Comparison of ENCODE assay signal across 1 cellular context in the genomic region with DNA sequence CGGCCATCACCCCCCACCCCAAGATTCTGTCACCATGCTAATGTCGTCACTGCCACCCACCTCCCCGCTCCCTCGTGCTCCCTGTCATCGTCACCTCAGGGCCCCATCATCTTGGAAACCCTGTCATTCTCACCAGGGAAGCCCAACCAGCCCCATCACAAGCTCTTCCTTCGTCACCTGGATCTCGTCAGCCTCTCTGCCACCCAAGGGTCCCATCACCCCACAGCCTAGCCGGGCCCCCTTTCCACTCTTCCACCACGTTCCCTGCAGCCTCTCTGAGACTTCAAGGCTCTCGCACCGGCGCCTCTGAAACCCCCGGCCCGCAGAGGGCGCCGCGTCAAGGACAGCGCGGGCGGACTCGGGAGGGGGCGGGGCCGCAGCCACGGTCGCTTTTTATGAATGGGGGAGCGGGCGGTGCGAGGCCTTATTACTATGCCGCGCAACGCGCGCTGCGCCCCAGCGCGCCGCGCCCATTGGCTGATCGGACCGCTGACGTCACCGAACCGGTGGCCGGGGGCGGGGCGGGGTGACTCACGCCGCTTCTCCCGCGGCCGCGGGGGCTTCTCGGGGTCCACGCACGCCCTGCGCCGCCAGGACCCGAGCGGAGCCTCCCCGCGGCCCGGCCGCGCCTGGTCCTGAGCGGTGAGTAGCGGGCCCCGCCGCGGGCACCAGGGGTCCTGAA.
A peak's percentile ranks its signal among the peaks of the same experiment; 100 is the strongest.
TF ChIP-seq lines count a peak whose summit lies in the region.

A gene with protein sequence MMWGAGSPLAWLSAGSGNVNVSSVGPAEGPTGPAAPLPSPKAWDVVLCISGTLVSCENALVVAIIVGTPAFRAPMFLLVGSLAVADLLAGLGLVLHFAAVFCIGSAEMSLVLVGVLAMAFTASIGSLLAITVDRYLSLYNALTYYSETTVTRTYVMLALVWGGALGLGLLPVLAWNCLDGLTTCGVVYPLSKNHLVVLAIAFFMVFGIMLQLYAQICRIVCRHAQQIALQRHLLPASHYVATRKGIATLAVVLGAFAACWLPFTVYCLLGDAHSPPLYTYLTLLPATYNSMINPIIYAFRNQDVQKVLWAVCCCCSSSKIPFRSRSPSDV (plus strand): TSS at position 527 of the 682 bp plus-strand sequence. CDS start 1,177 bp downstream, outside the sequence.

TF ChIP-seq in K562, 482 proteins besides CTCF, POLR2A, EP300 and RAD21 (continued from another document and continues in another):
- TF ChIP-seq ZNF589 (CRISPR knock-in tag; IDR thresholded peaks at IDR 0.05; ENCODE audit: low read depth), result no peak
- TF ChIP-seq HNRNPLL (IDR thresholded peaks at IDR 0.05; ENCODE audit: low read depth, low read length, poor library complexity, severe bottlenecking), result peak; percentile 87
- no peak for TF ChIP-seq ZC3H11A (IDR thresholded peaks at IDR 0.05; ENCODE audit: low read depth, low read length)
- TF ChIP-seq POLR2G (IDR thresholded peaks at IDR 0.05; ENCODE audit: low read depth, low read length), result peak; percentile 85
- no peak for TF ChIP-seq MEF2D (tag; conservative IDR thresholded peaks at IDR 0.05; ENCODE audit: low read depth)
- 0 out of 2 replicates have a peak, but pooled peaks have one; percentile 28 for TF ChIP-seq ZNF384 (IDR thresholded peaks at IDR 0.05; ENCODE audit: low read depth, low read length)
- no peak for TF ChIP-seq PYGO2 (tag; IDR thresholded peaks at IDR 0.05)
- TF ChIP-seq TFAM (CRISPR knock-in tag; conservative IDR thresholded peaks at IDR 0.05), result no peak
- TF ChIP-seq ILK (tag; IDR thresholded peaks at IDR 0.05; ENCODE audit: borderline replicate concordance, low read depth), result no peak
- no peak for TF ChIP-seq ZNF445 (CRISPR knock-in tag; IDR thresholded peaks at IDR 0.05; ENCODE audit: low read depth)
- no peak for TF ChIP-seq CHD4 (IDR thresholded peaks at IDR 0.05; ENCODE audit: insufficient read depth, insufficient replicate concordance, low read depth, low read length, poor library complexity, severe bottlenecking)
- TF ChIP-seq SIN3A (IDR thresholded peaks at IDR 0.05; ENCODE audit: borderline replicate concordance in 2 of 2, control insufficient read depth in 1 of 2, low read depth in 2 of 2, low read length in 2 of 2), result peak in 1 of 2 experiments; percentile 49; a peak in 1 of 4 replicates
- no peak for TF ChIP-seq SPI1 (IDR thresholded peaks at IDR 0.05; ENCODE audit: borderline replicate concordance, low read depth, low read length)
- TF ChIP-seq ZNF79 (CRISPR knock-in tag; IDR thresholded peaks at IDR 0.05; ENCODE audit: low read depth), result no peak
- TF ChIP-seq, protein P1, sequence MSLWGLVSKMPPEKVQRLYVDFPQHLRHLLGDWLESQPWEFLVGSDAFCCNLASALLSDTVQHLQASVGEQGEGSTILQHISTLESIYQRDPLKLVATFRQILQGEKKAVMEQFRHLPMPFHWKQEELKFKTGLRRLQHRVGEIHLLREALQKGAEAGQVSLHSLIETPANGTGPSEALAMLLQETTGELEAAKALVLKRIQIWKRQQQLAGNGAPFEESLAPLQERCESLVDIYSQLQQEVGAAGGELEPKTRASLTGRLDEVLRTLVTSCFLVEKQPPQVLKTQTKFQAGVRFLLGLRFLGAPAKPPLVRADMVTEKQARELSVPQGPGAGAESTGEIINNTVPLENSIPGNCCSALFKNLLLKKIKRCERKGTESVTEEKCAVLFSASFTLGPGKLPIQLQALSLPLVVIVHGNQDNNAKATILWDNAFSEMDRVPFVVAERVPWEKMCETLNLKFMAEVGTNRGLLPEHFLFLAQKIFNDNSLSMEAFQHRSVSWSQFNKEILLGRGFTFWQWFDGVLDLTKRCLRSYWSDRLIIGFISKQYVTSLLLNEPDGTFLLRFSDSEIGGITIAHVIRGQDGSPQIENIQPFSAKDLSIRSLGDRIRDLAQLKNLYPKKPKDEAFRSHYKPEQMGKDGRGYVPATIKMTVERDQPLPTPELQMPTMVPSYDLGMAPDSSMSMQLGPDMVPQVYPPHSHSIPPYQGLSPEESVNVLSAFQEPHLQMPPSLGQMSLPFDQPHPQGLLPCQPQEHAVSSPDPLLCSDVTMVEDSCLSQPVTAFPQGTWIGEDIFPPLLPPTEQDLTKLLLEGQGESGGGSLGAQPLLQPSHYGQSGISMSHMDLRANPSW (CRISPR knock-in tag; IDR thresholded peaks at IDR 0.05), result no peak
- no peak for TF ChIP-seq ZSCAN32 (CRISPR knock-in tag; IDR thresholded peaks at IDR 0.05)
- TF ChIP-seq CSDE1 (IDR thresholded peaks at IDR 0.05), result no peak
- TF ChIP-seq, protein P2, sequence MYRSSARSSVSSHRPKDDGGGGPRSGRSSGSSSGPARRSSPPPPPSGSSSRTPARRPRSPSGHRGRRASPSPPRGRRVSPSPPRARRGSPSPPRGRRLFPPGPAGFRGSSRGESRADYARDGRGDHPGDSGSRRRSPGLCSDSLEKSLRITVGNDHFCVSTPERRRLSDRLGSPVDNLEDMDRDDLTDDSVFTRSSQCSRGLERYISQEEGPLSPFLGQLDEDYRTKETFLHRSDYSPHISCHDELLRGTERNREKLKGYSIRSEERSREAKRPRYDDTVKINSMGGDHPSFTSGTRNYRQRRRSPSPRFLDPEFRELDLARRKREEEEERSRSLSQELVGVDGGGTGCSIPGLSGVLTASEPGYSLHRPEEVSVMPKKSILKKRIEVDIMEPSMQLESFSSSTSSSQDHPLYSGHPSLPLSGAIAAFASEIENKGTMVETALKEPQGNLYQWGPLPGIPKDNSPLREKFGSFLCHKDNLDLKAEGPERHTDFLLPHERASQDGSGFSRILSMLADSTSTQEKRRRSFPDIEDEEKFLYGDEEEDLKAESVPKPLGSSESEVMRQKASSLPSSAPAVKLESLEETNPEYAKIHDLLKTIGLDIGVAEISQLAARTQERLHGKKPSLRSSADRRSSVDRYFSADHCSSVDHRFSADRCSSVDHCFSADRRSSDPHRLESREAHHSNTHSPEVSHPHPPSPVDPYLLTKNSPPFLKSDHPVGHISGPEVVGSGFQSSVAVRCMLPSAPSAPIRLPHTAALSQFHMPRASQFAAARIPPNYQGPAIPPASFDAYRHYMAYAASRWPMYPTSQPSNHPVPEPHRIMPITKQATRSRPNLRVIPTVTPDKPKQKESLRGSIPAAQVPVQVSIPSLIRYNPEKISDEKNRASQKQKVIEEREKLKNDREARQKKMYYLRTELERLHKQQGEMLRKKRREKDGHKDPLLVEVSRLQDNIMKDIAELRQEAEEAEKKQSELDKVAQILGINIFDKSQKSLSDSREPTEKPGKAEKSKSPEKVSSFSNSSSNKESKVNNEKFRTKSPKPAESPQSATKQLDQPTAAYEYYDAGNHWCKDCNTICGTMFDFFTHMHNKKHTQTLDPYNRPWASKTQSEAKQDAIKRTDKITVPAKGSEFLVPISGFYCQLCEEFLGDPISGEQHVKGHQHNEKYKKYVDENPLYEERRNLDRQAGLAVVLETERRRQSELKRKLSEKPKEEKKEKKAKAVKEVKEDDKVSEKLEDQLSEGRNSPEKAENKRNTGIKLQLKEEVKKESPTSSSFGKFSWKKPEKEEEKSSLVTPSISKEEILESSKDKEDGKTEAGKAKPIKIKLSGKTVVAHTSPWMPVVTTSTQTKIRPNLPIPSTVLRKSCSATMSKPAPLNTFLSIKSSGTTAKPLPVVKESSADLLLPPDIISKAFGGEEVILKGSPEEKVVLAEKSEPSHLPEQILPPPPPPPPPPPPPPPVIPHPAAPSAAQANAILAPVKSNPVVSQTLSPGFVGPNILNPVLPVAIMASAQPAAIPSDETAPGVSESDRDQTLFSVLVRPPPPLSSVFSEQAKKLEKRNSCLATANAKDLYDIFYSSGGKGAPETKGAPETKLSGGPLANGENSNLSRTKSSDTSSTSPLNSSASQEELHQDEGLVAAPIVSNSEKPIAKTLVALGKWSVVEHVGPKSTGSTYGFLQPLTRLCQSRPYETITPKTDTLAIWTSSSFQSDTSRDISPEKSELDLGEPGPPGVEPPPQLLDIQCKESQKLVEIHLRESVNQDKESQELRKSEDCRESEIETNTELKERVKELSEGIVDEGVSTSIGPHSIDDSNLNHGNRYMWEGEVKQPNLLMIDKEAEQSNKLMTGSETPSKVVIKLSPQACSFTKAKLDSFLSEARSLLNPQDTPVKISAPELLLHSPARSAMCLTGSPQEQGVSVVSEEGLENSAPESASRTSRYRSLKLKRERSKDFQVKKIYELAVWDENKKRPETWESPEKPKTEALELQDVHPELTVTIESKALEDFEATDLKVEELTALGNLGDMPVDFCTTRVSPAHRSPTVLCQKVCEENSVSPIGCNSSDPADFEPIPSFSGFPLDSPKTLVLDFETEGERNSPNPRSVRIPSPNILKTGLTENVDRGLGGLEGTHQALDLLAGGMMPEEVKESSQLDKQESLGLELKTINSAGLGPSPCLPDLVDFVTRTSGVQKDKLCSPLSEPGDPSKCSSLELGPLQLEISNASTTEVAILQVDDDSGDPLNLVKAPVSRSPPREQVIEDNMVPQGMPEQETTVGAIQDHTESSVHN (IDR thresholded peaks at IDR 0.05; ENCODE audit: borderline replicate concordance in 1 of 2, low read depth in 1 of 2), result no peak
- TF ChIP-seq, protein P3, sequence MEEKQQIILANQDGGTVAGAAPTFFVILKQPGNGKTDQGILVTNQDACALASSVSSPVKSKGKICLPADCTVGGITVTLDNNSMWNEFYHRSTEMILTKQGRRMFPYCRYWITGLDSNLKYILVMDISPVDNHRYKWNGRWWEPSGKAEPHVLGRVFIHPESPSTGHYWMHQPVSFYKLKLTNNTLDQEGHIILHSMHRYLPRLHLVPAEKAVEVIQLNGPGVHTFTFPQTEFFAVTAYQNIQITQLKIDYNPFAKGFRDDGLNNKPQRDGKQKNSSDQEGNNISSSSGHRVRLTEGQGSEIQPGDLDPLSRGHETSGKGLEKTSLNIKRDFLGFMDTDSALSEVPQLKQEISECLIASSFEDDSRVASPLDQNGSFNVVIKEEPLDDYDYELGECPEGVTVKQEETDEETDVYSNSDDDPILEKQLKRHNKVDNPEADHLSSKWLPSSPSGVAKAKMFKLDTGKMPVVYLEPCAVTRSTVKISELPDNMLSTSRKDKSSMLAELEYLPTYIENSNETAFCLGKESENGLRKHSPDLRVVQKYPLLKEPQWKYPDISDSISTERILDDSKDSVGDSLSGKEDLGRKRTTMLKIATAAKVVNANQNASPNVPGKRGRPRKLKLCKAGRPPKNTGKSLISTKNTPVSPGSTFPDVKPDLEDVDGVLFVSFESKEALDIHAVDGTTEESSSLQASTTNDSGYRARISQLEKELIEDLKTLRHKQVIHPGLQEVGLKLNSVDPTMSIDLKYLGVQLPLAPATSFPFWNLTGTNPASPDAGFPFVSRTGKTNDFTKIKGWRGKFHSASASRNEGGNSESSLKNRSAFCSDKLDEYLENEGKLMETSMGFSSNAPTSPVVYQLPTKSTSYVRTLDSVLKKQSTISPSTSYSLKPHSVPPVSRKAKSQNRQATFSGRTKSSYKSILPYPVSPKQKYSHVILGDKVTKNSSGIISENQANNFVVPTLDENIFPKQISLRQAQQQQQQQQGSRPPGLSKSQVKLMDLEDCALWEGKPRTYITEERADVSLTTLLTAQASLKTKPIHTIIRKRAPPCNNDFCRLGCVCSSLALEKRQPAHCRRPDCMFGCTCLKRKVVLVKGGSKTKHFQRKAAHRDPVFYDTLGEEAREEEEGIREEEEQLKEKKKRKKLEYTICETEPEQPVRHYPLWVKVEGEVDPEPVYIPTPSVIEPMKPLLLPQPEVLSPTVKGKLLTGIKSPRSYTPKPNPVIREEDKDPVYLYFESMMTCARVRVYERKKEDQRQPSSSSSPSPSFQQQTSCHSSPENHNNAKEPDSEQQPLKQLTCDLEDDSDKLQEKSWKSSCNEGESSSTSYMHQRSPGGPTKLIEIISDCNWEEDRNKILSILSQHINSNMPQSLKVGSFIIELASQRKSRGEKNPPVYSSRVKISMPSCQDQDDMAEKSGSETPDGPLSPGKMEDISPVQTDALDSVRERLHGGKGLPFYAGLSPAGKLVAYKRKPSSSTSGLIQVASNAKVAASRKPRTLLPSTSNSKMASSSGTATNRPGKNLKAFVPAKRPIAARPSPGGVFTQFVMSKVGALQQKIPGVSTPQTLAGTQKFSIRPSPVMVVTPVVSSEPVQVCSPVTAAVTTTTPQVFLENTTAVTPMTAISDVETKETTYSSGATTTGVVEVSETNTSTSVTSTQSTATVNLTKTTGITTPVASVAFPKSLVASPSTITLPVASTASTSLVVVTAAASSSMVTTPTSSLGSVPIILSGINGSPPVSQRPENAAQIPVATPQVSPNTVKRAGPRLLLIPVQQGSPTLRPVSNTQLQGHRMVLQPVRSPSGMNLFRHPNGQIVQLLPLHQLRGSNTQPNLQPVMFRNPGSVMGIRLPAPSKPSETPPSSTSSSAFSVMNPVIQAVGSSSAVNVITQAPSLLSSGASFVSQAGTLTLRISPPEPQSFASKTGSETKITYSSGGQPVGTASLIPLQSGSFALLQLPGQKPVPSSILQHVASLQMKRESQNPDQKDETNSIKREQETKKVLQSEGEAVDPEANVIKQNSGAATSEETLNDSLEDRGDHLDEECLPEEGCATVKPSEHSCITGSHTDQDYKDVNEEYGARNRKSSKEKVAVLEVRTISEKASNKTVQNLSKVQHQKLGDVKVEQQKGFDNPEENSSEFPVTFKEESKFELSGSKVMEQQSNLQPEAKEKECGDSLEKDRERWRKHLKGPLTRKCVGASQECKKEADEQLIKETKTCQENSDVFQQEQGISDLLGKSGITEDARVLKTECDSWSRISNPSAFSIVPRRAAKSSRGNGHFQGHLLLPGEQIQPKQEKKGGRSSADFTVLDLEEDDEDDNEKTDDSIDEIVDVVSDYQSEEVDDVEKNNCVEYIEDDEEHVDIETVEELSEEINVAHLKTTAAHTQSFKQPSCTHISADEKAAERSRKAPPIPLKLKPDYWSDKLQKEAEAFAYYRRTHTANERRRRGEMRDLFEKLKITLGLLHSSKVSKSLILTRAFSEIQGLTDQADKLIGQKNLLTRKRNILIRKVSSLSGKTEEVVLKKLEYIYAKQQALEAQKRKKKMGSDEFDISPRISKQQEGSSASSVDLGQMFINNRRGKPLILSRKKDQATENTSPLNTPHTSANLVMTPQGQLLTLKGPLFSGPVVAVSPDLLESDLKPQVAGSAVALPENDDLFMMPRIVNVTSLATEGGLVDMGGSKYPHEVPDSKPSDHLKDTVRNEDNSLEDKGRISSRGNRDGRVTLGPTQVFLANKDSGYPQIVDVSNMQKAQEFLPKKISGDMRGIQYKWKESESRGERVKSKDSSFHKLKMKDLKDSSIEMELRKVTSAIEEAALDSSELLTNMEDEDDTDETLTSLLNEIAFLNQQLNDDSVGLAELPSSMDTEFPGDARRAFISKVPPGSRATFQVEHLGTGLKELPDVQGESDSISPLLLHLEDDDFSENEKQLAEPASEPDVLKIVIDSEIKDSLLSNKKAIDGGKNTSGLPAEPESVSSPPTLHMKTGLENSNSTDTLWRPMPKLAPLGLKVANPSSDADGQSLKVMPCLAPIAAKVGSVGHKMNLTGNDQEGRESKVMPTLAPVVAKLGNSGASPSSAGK (IDR thresholded peaks at IDR 0.05), result peak; percentile 94
- TF ChIP-seq FOXJ3 (CRISPR knock-in tag; IDR thresholded peaks at IDR 0.05), result no peak
- TF ChIP-seq, protein P4, sequence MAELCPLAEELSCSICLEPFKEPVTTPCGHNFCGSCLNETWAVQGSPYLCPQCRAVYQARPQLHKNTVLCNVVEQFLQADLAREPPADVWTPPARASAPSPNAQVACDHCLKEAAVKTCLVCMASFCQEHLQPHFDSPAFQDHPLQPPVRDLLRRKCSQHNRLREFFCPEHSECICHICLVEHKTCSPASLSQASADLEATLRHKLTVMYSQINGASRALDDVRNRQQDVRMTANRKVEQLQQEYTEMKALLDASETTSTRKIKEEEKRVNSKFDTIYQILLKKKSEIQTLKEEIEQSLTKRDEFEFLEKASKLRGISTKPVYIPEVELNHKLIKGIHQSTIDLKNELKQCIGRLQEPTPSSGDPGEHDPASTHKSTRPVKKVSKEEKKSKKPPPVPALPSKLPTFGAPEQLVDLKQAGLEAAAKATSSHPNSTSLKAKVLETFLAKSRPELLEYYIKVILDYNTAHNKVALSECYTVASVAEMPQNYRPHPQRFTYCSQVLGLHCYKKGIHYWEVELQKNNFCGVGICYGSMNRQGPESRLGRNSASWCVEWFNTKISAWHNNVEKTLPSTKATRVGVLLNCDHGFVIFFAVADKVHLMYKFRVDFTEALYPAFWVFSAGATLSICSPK (IDR thresholded peaks at IDR 0.05; ENCODE audit: borderline replicate concordance), result no peak
- 0 out of 2 replicates have a peak, but pooled peaks have one; percentile 31 for TF ChIP-seq LCOR (CRISPR knock-in tag; IDR thresholded peaks at IDR 0.05)
- TF ChIP-seq SMARCA5 (IDR thresholded peaks at IDR 0.05), result peak; percentile 73; the same call in 1 of the 2 replicates
- TF ChIP-seq TAF1 (IDR thresholded peaks at IDR 0.05; ENCODE audit: control insufficient read depth, extremely low read depth, insufficient read depth, low read length, severe bottlenecking), result peak; percentile 69
